Comparison of ENCODE assay signal across 8 cellular contexts in genomic region chr1:89724369-89725015, GRCh38.
DNase-seq lines count a peak whose midpoint lies in the region; ATAC-seq lines count a peak whose summit lies in the region.

No MANE protein-coding gene starts in this region.

- peak; percentile 19 for DNase-seq in A172 (ENCODE audit: low spot score)
- DNase-seq in KBM-7, result peak; percentile 80
- DNase-seq in activated T-cell treated with anti-CD3 and anti-CD28 coated beads, Interleukin-2, amount 50 U/mL, for 4 hours, result peak; percentile 40
- DNase-seq in kidney tubule cell (ENCODE audit: low spot score), result peak; percentile 58
- no peak for DNase-seq in putamen (ENCODE audit: low spot score)
- no peak for DNase-seq in 8988T

- in situ Hi-C loops in KBM-7 (cut with MboI; ENCODE audit: low pct_unique_long_range_greater_than_20kb, low sequenced_read_pairs), result no loop called here

- H3K9me3 Mint-ChIP-seq in activated T-cell treated with anti-CD3 and anti-CD28 coated beads, Interleukin-2, amount 50 U/mL, for 4 hours, result peaks cover 7% of the 10 kb centered on the region
- H3K9me3 Mint-ChIP-seq in stimulated activated naive CD8-positive, alpha-beta T cell treated with anti-CD3 and anti-CD28 coated beads, Interleukin-15, Interleukin-2, amounts not matched to agents 100 ng/mL and 50 ng/mL, for 24 hours, result peaks cover 4% of the 10 kb centered on the region

- peaks cover 89% of the 10 kb centered on the region for H3K4me1 Mint-ChIP-seq in activated T-cell treated with anti-CD3 and anti-CD28 coated beads, Interleukin-2, amount 50 U/mL, for 4 hours (ENCODE audit: low read depth)
- H3K4me1 Mint-ChIP-seq in stimulated activated naive CD8-positive, alpha-beta T cell treated with anti-CD3 and anti-CD28 coated beads, Interleukin-15, Interleukin-2, amounts not matched to agents 100 ng/mL and 50 ng/mL, for 24 hours (ENCODE audit: low read depth), result peaks cover 94% of the 10 kb centered on the region

- H3K27me3 Mint-ChIP-seq in activated T-cell treated with anti-CD3 and anti-CD28 coated beads, Interleukin-2, amount 50 U/mL, for 4 hours (ENCODE audit: low read depth), result no peaks in the 10 kb centered on the region
- H3K27me3 Mint-ChIP-seq in stimulated activated naive CD8-positive, alpha-beta T cell treated with anti-CD3 and anti-CD28 coated beads, Interleukin-15, Interleukin-2, amounts not matched to agents 100 ng/mL and 50 ng/mL, for 24 hours, result no peaks in the 10 kb centered on the region

- H3K36me3 Mint-ChIP-seq in activated T-cell treated with anti-CD3 and anti-CD28 coated beads, Interleukin-2, amount 50 U/mL, for 4 hours (ENCODE audit: insufficient read depth), result peaks cover 18% of the 10 kb centered on the region
- H3K36me3 Mint-ChIP-seq in stimulated activated naive CD8-positive, alpha-beta T cell treated with anti-CD3 and anti-CD28 coated beads, Interleukin-15, Interleukin-2, amounts not matched to agents 100 ng/mL and 50 ng/mL, for 24 hours (ENCODE audit: low read depth), result peaks cover 46% of the 10 kb centered on the region

- peak overlapping the region; percentile 100 for H3K27ac Mint-ChIP-seq in stimulated activated naive CD8-positive, alpha-beta T cell treated with anti-CD3 and anti-CD28 coated beads, Interleukin-15, Interleukin-2, amounts not matched to agents 100 ng/mL and 50 ng/mL, for 24 hours

- peak overlapping the region; percentile 59 for H3K4me3 Mint-ChIP-seq in activated T-cell treated with anti-CD3 and anti-CD28 coated beads, Interleukin-2, amount 50 U/mL, for 4 hours
- peak overlapping the region; percentile 76 for H3K4me3 Mint-ChIP-seq in stimulated activated naive CD8-positive, alpha-beta T cell treated with anti-CD3 and anti-CD28 coated beads, Interleukin-15, Interleukin-2, amounts not matched to agents 100 ng/mL and 50 ng/mL, for 24 hours

- peak; percentile 80 for ATAC-seq in GM19468 (IDR thresholded peaks at IDR 0.05; ENCODE audit: extremely low read depth, unreplicated experiment)
- ATAC-seq in activated T-cell treated with anti-CD3 and anti-CD28 coated beads, Interleukin-2, amount 50 U/mL, for 4 hours, result peak; percentile 89 to 91

Comparison
In these comparisons a context has a peak if more than half of its experiments do, and no peak if none do; other contexts are left out.
1. DNase-seq: peak in A172 (single experiment), KBM-7 (single experiment), activated T-cell treated with anti-CD3 and anti-CD28 coated beads, Interleukin-2, amount 50 U/mL, for 4 hours (single experiment) and kidney tubule cell (single experiment); none in putamen (single experiment) and 8988T (single experiment).